ENCODE assay signal across 9 cellular contexts in genomic region chr14:22536853-22537338, GRCh38. TPM values are rescaled to one million over a fixed set of nuclear protein-coding genes. Genes with fewer than 3 reads are reported as not detected.
DNase-seq lines count a peak whose midpoint lies in the region; ATAC-seq and TF ChIP-seq lines count a peak whose summit lies in the region.
"Had no signal": no experiment of that assay in that cellular context is flagged by ENCODE, and none has a peak within 500 bp of the region (broad histone marks: within the 10 kb centered on the region; RNA-seq: fewer than 3 reads in every experiment).

No MANE protein-coding gene starts in this region.

- H3K4me1 Mint-ChIP-seq in effector memory CD8-positive, alpha-beta T cell (ENCODE audit: low read depth in 2 of 2), result peaks cover 81 to 88% of the 10 kb centered on the region in 2 donors
- peaks cover 49 to 83% of the 10 kb centered on the region in 2 donors for H3K4me1 Mint-ChIP-seq in natural killer cell treated with Interleukin-12 subunit alpha and Interleukin-12 subunit beta and Interleukin-15 and Interleukin-18, amount 100 ng/mL, for 72 hours (ENCODE audit: low read depth in 2 of 2)

- H3K4me3 Mint-ChIP-seq in effector memory CD8-positive, alpha-beta T cell, result peak overlapping the region; percentile 81 to 91
- peak overlapping the region; percentile 72 for H3K4me3 Mint-ChIP-seq in natural killer cell treated with Interleukin-12 subunit alpha and Interleukin-12 subunit beta and Interleukin-15 and Interleukin-18, amount 100 ng/mL, for 72 hours

- H3K36me3 ChIP-seq in Karpas-422 (ENCODE audit: insufficient read depth, low read length) (no peaks in the 10 kb centered on the region), thyroid gland (no peaks in the 10 kb centered on the region)

- peaks cover 27% of the 10 kb centered on the region for H3K4me1 ChIP-seq in Karpas-422 (ENCODE audit: low read length)
- H3K4me1 ChIP-seq in thyroid gland, result peaks cover 0 to 12% of the 10 kb centered on the region in 2 donors

- no peak for TF ChIP-seq POLR2A in thyroid gland (IDR thresholded peaks at IDR 0.05)

- H3K4me3 ChIP-seq in Karpas-422 (ENCODE audit: low read length), result no peak overlapping the region
- H3K4me3 ChIP-seq in thyroid gland (replicated peaks in 1 of 3), result no peak overlapping the region
- H3K4me3 ChIP-seq: SJCRH30 had no signal

- DNase-seq in DMS79 treated with DMSO at 0.1 percent for 48 hours (lab: John Stamatoyannopoulos, UW), result peak; percentile 22
- DNase-seq in Karpas-422, result peak; percentile 75
- DNase-seq in activated CD4-positive, alpha-beta T cell treated with anti-CD3 and anti-CD28 coated beads, Interleukin-2, amount 50 U/mL, for 48 hours, result peak; percentile 82 to 90
- peak; percentile 54 to 61 (median 57) for DNase-seq in effector memory CD8-positive, alpha-beta T cell
- DNase-seq in natural killer cell treated with Interleukin-12 subunit alpha and Interleukin-12 subunit beta and Interleukin-15 and Interleukin-18, amount 100 ng/mL, for 72 hours (ENCODE audit: low spot score), result peak; percentile 87
- DNase-seq in thyroid gland, result no peak
- DNase-seq in D341Med (ENCODE audit: low spot score), result no peak

- peaks cover 97% of the 10 kb centered on the region for H3K36me3 Mint-ChIP-seq in effector memory CD8-positive, alpha-beta T cell (ENCODE audit: insufficient read depth)
- peaks cover 23% of the 10 kb centered on the region for H3K36me3 Mint-ChIP-seq in natural killer cell treated with Interleukin-12 subunit alpha and Interleukin-12 subunit beta and Interleukin-15 and Interleukin-18, amount 100 ng/mL, for 72 hours

- intact Hi-C loops in thyroid gland (cut with DNase I), result no loop called here

- H3K79me2 ChIP-seq in Karpas-422 (ENCODE audit: low read length), result no peaks in the 10 kb centered on the region

- no peak for TF ChIP-seq CTCF in thyroid gland (IDR thresholded peaks at IDR 0.05)

- H3K27me3 Mint-ChIP-seq in effector memory CD8-positive, alpha-beta T cell, result no peaks in the 10 kb centered on the region
- no peaks in the 10 kb centered on the region for H3K27me3 Mint-ChIP-seq in natural killer cell treated with Interleukin-12 subunit alpha and Interleukin-12 subunit beta and Interleukin-15 and Interleukin-18, amount 100 ng/mL, for 72 hours

- H3K9me3 ChIP-seq in Karpas-422 (ENCODE audit: low read length), result no peaks in the 10 kb centered on the region
- H3K9me3 ChIP-seq in thyroid gland, result no peaks in the 10 kb centered on the region
- H3K9me3 ChIP-seq: SJCRH30 had no signal

- no peaks in the 10 kb centered on the region for H4K20me1 ChIP-seq in Karpas-422 (ENCODE audit: insufficient read depth, low read depth, low read length)

- no peak overlapping the region for H3K4me2 ChIP-seq in Karpas-422 (ENCODE audit: low read depth, low read length, poor library complexity, severe bottlenecking)

- 55 to 74% methylated on average over 6 of the region's 6 CpGs for WGBS in thyroid gland, 2 donors

- H3K27ac ChIP-seq in Karpas-422 (ENCODE audit: low read length) (no peak overlapping the region), thyroid gland (peak overlapping the region in 2 of 3 donors; percentile 48 to 77)
- H3K27ac ChIP-seq: SJCRH30 had no signal

- peak; percentile 79 for ATAC-seq in GM21576 (IDR thresholded peaks at IDR 0.05; ENCODE audit: unreplicated experiment)
- peak; percentile 94 for ATAC-seq in effector memory CD8-positive, alpha-beta T cell (replicated peaks)
- ATAC-seq in natural killer cell treated with Interleukin-12 subunit alpha and Interleukin-12 subunit beta and Interleukin-15 and Interleukin-18, amount 100 ng/mL, for 72 hours, result peak; percentile 100

- H3K27me3 ChIP-seq in Karpas-422 (ENCODE audit: low read length), result peaks cover 5% of the 10 kb centered on the region; the same call in 1 of the 2 replicates
- no peaks in the 10 kb centered on the region for H3K27me3 ChIP-seq in thyroid gland
- H3K27me3 ChIP-seq: SJCRH30 had no signal

- peak overlapping the region; percentile 97 to 99 for H3K27ac Mint-ChIP-seq in effector memory CD8-positive, alpha-beta T cell
- peak overlapping the region; percentile 56 to 98 for H3K27ac Mint-ChIP-seq in natural killer cell treated with Interleukin-12 subunit alpha and Interleukin-12 subunit beta and Interleukin-15 and Interleukin-18, amount 100 ng/mL, for 72 hours

- H3K9me3 Mint-ChIP-seq in effector memory CD8-positive, alpha-beta T cell, result no peaks in the 10 kb centered on the region
- no peaks in the 10 kb centered on the region for H3K9me3 Mint-ChIP-seq in natural killer cell treated with Interleukin-12 subunit alpha and Interleukin-12 subunit beta and Interleukin-15 and Interleukin-18, amount 100 ng/mL, for 72 hours

- no peaks in the 10 kb centered on the region for H3K9me2 ChIP-seq in Karpas-422 (replicated peaks; ENCODE audit: insufficient read depth, low read length)

- peak overlapping the region; percentile 1; the same call in 1 of the 2 replicates for H2AFZ ChIP-seq in Karpas-422 (ENCODE audit: low read length)

- no peak overlapping the region for H3K9ac ChIP-seq in Karpas-422 (ENCODE audit: low read length)

RNA-seq across cellular contexts. Expression of gene DAD1, which starts 52.1 kb away (rescaled TPM):
- 163 and 459 TPM in 2 replicates for total RNA-seq in Karpas-422 (2014; rRNA removed; shearing (Covaris generic); ENCODE audit: low replicate concordance)
- 100 to 1,000 TPM; 147 to 221 TPM for total RNA-seq in natural killer cell treated with Interleukin-12 subunit alpha and Interleukin-12 subunit beta and Interleukin-15 and Interleukin-18, amount 100 ng/mL, for 72 hours
- total RNA-seq in thyroid gland, result 100 to 1,000 TPM; 235 to 430 (median 335) TPM

Comparison
In these comparisons a context has a peak if more than half of its experiments do, and no peak if none do; other contexts are left out.
1. DNase-seq: peak in DMS79 treated with DMSO at 0.1 percent for 48 hours (single experiment), Karpas-422 (single experiment), activated CD4-positive, alpha-beta T cell treated with anti-CD3 and anti-CD28 coated beads, Interleukin-2, amount 50 U/mL, for 48 hours (2 of 2), effector memory CD8-positive, alpha-beta T cell (3 of 3) and natural killer cell treated with Interleukin-12 subunit alpha and Interleukin-12 subunit beta and Interleukin-15 and Interleukin-18, amount 100 ng/mL, for 72 hours (single experiment); none in thyroid gland (0 of 2) and D341Med (single experiment).
2. Peak in every context shown above with its lines, with median percentiles within 50 percentile points of each other: ATAC-seq.